ENCODE assay signal across 27 cellular contexts in genomic region chr2:27179344-27180000, GRCh38. TPM values are rescaled to one million over a fixed set of nuclear protein-coding genes. Genes with fewer than 3 reads are reported as not detected.
"Had no signal": no experiment of that assay in that cellular context is flagged by ENCODE, and none has a peak within 500 bp of the region (broad histone marks: within the 10 kb centered on the region; RNA-seq: fewer than 3 reads in every experiment).

No MANE protein-coding gene starts in this region.

- H3K4me1 ChIP-seq: pancreas, uterus had no signal

- H3K4me3 ChIP-seq: coronary artery, esophagus squamous epithelium, gastrocnemius medialis, left ventricle myocardium inferior, pancreas, psoas muscle, right atrium auricular region, skin epidermis, uterus had no signal

- DNase-seq: activated CD4-positive, alpha-beta T cell treated with anti-CD3 and anti-CD28 coated beads for 1 hour; activated CD4-positive, alpha-beta T cell treated with anti-CD3 and anti-CD28 coated beads, Interleukin-2, amount 50 U/mL, for 1 hour; activated CD8-positive, alpha-beta T cell treated with anti-CD3 and anti-CD28 coated beads, Interleukin-2, amount 10 ng/mL, durations not matched to agents 7 days and 5 days; activated naive CD4-positive, alpha-beta T cell treated with Interleukin-2 at 50 U/mL for 16 hours; activated naive CD8-positive, alpha-beta T cell treated with anti-CD3 and anti-CD28 coated beads for 36 hours; activated T-cell treated with anti-CD3 and anti-CD28 coated beads, Interleukin-2, amount 50 U/mL, for 1 hour; amniotic stem cell; cerebellar nuclear complex; endodermal cell; esophagus squamous epithelium; gastrocnemius medialis; hippocampal formation; kidney glomerular epithelial cell; left ventricle myocardium inferior; mammary epithelial cell; midbrain; natural killer cell; pancreas; psoas muscle; stimulated activated CD4-positive, alpha-beta T cell treated with anti-CD3 and anti-CD28 coated beads, Interleukin-1b, Interleukin-23, amount 100 ng/mL, for 48 hours; trophoblast cell; uterus; WERI-Rb-1 had no signal

- H3K27ac ChIP-seq: gastrocnemius medialis, left ventricle myocardium inferior, neutrophil, pancreas, psoas muscle, right atrium auricular region, uterus, WERI-Rb-1 had no signal

- H3K36me3 ChIP-seq: esophagus squamous epithelium, gastrocnemius medialis, left ventricle myocardium inferior, neutrophil, pancreas, right atrium auricular region, uterus, WERI-Rb-1 had no signal

- H3K9me3 ChIP-seq: esophagus squamous epithelium, gastrocnemius medialis, left ventricle myocardium inferior, neutrophil, pancreas, psoas muscle, right atrium auricular region, uterus had no signal

- H3K27me3 ChIP-seq: gastrocnemius medialis, right atrium auricular region, uterus had no signal

- ATAC-seq: activated CD8-positive, alpha-beta T cell treated with anti-CD3 and anti-CD28 coated beads, Interleukin-2, amount 10 ng/mL, durations not matched to agents 7 days and 5 days; gastrocnemius medialis; natural killer cell; psoas muscle had no signal

RNA-seq across cellular contexts. Expression of gene TCF23, which starts 30.7 kb away (rescaled TPM):
- total RNA-seq: activated CD8-positive, alpha-beta T cell treated with anti-CD3 and anti-CD28 coated beads, Interleukin-2, amount 10 ng/mL, durations not matched to agents 7 days and 5 days; activated naive CD8-positive, alpha-beta T cell treated with anti-CD3 and anti-CD28 coated beads for 36 hours; endodermal cell; esophagus squamous epithelium; mammary epithelial cell; natural killer cell; right atrium auricular region had no signal
- polyA plus RNA-seq: mammary epithelial cell, pancreas had no signal

RNA-seq across cellular contexts. Expression of gene PRR30, which starts 40.3 kb away (rescaled TPM):
- total RNA-seq: activated CD8-positive, alpha-beta T cell treated with anti-CD3 and anti-CD28 coated beads, Interleukin-2, amount 10 ng/mL, durations not matched to agents 7 days and 5 days; activated naive CD8-positive, alpha-beta T cell treated with anti-CD3 and anti-CD28 coated beads for 36 hours; endodermal cell; esophagus squamous epithelium; gastrocnemius medialis; left ventricle myocardium inferior; mammary epithelial cell; natural killer cell; pancreas; psoas muscle; right atrium auricular region; uterus had no signal
- polyA plus RNA-seq: mammary epithelial cell, pancreas, psoas muscle had no signal
